In genomic region chr11:70206226-70206785, GRCh38 we compare ENCODE assay signal across 16 cellular contexts. TPM values are rescaled to one million over a fixed set of nuclear protein-coding genes. Genes with fewer than 3 reads are reported as not detected.
DNase-seq lines count a peak whose midpoint lies in the region; ATAC-seq and TF ChIP-seq lines count a peak whose summit lies in the region.
"Had no signal": no experiment of that assay in that cellular context is flagged by ENCODE, and none has a peak within 500 bp of the region (broad histone marks: within the 10 kb centered on the region; RNA-seq: fewer than 3 reads in every experiment).

No MANE protein-coding gene starts in this region.

- H3T11ph ChIP-seq in H9 (ENCODE audit: low read length), result no peak overlapping the region

- H4K20me1 ChIP-seq in H9 (ENCODE audit: control insufficient read depth, insufficient read depth, insufficient read length), result peaks cover 3% of the 10 kb centered on the region

- H3K27me3 Mint-ChIP-seq in CD8-positive, alpha-beta T cell (ENCODE audit: low read depth), result no peaks in the 10 kb centered on the region
- no peaks in the 10 kb centered on the region for H3K27me3 Mint-ChIP-seq in H9 (ENCODE audit: low read depth)
- no peaks in the 10 kb centered on the region for H3K27me3 Mint-ChIP-seq in activated naive CD8-positive, alpha-beta T cell treated with anti-CD3 and anti-CD28 coated beads, Interleukin-2, amount 50 U/mL, for 24 hours
- H3K27me3 Mint-ChIP-seq in natural killer cell treated with Interleukin-12 subunit alpha and Interleukin-12 subunit beta and Interleukin-15 and Interleukin-18, amount 100 ng/mL, for 72 hours, result no peaks in the 10 kb centered on the region

- no peak overlapping the region for H2AK5ac ChIP-seq in H9 (ENCODE audit: insufficient read length, low read length)

- H3K27me3 ChIP-seq in CD8-positive, alpha-beta T cell (ENCODE audit: insufficient read depth, low read length), result no peaks in the 10 kb centered on the region
- H3K27me3 ChIP-seq in H9 (ENCODE audit: insufficient read depth, low read length), result no peaks in the 10 kb centered on the region
- H3K27me3 ChIP-seq: BLaER1, right atrium auricular region had no signal

- no peak overlapping the region for H3K4ac ChIP-seq in H9 (ENCODE audit: low read depth, low read length)

- H2BK120ac ChIP-seq in H9 (ENCODE audit: low read depth, low read length, poor library complexity, severe bottlenecking), result no peak overlapping the region

- POLR2A ChIA-PET in CD8-positive, alpha-beta T cell (lab: Charles Lee), result no interaction called here

- H3K4me3 ChIP-seq in CD8-positive, alpha-beta T cell (ENCODE audit: low read depth, low read length), result no peak overlapping the region
- H3K4me3 ChIP-seq: BLaER1, gastroesophageal sphincter, GM23248, lung, right atrium auricular region, thoracic aorta had no signal

- no peak overlapping the region for H2BK15ac ChIP-seq in H9 (ENCODE audit: low read depth, low read length)

- peaks cover 63% of the 10 kb centered on the region for H3K4me1 Mint-ChIP-seq in CD8-positive, alpha-beta T cell (ENCODE audit: low read depth)
- peaks cover 37 to 42% of the 10 kb centered on the region in 2 experiments for H3K4me1 Mint-ChIP-seq in H9
- peaks cover 54% of the 10 kb centered on the region for H3K4me1 Mint-ChIP-seq in activated naive CD8-positive, alpha-beta T cell treated with anti-CD3 and anti-CD28 coated beads, Interleukin-2, amount 50 U/mL, for 24 hours
- H3K4me1 Mint-ChIP-seq in natural killer cell treated with Interleukin-12 subunit alpha and Interleukin-12 subunit beta and Interleukin-15 and Interleukin-18, amount 100 ng/mL, for 72 hours (ENCODE audit: low read depth in 2 of 2), result peaks cover 48 to 52% of the 10 kb centered on the region in 2 donors

- no CpG with 5 or more reads among the region's 17 CpGs for WGBS in H9 (ENCODE audit: extremely low coverage, insufficient read length, low lambda C conversion rate)

- H3K9me3 ChIP-seq in CD8-positive, alpha-beta T cell (ENCODE audit: low read length), result no peaks in the 10 kb centered on the region
- H3K9me3 ChIP-seq in H9 (ENCODE audit: control insufficient read depth, low read depth, low read length), result no peaks in the 10 kb centered on the region
- H3K9me3 ChIP-seq: BLaER1, gastroesophageal sphincter, right atrium auricular region, thoracic aorta had no signal

- DNase-seq in CD8-positive, alpha-beta T cell, result no peak
- no peak for DNase-seq in H9
- no peak for DNase-seq in activated naive CD8-positive, alpha-beta T cell treated with anti-CD3 and anti-CD28 coated beads, Interleukin-2, amount 50 U/mL, for 24 hours
- DNase-seq in natural killer cell treated with Interleukin-12 subunit alpha and Interleukin-12 subunit beta and Interleukin-15 and Interleukin-18, amount 100 ng/mL, for 72 hours (ENCODE audit: low spot score), result no peak
- DNase-seq in SKM-1 (lab: John Stamatoyannopoulos, UW; ENCODE audit: unreplicated experiment), result no peak
- DNase-seq in SW480 (ENCODE audit: low spot score), result no peak
- DNase-seq in DMS114 treated with DMSO at 0.1 percent for 48 hours (lab: John Stamatoyannopoulos, UW; ENCODE audit: unreplicated experiment), result no peak
- DNase-seq: GM23248, MV-4-11, NCI-H2081 treated with DMSO at 0.1 percent for 48 hours, WERI-Rb-1 had no signal

- CTCF ChIA-PET in CD8-positive, alpha-beta T cell (lab: Charles Lee), result interaction anchor here (0.9 to 2.2 kb wide), 3 partner anchors 9 to 10 kb away, joined by 3 to 11 read pairs (median 8); no protein-coding TSS in a partner anchor

- H3K36me3 Mint-ChIP-seq in CD8-positive, alpha-beta T cell, result peaks cover 64% of the 10 kb centered on the region
- H3K36me3 Mint-ChIP-seq in H9 (ENCODE audit: insufficient read depth in 1 of 3, low read depth in 3 of 3), result peaks cover 27 to 53% (median 47%) of the 10 kb centered on the region in 3 experiments
- peaks cover 47% of the 10 kb centered on the region for H3K36me3 Mint-ChIP-seq in activated naive CD8-positive, alpha-beta T cell treated with anti-CD3 and anti-CD28 coated beads, Interleukin-2, amount 50 U/mL, for 24 hours (ENCODE audit: low read depth)
- peaks cover 21% of the 10 kb centered on the region for H3K36me3 Mint-ChIP-seq in natural killer cell treated with Interleukin-12 subunit alpha and Interleukin-12 subunit beta and Interleukin-15 and Interleukin-18, amount 100 ng/mL, for 72 hours

- no peak overlapping the region for H3K9ac ChIP-seq in H9 (ENCODE audit: extremely low read depth, insufficient read length, low read length)
- H3K9ac ChIP-seq: BLaER1, GM23248 had no signal

- H4K5ac ChIP-seq in H9 (ENCODE audit: insufficient read length, low read depth, low read length), result no peak overlapping the region

- H3K23me2 ChIP-seq in H9 (ENCODE audit: insufficient read length, low read depth, low read length, poor library complexity, severe bottlenecking), result peaks cover 14% of the 10 kb centered on the region

- no peak overlapping the region for H2BK5ac ChIP-seq in H9 (ENCODE audit: insufficient read length, low read length)

- no peak overlapping the region for H3K27ac ChIP-seq in CD8-positive, alpha-beta T cell (ENCODE audit: low read depth, low read length)
- no peak overlapping the region for H3K27ac ChIP-seq in H9 (ENCODE audit: insufficient read length, low read depth, low read length)
- H3K27ac ChIP-seq: BLaER1, gastroesophageal sphincter, GM23248, right atrium auricular region, thoracic aorta, WERI-Rb-1 had no signal

- intact Hi-C loops in CD8-positive, alpha-beta T cell (cut with DNase I, micrococcal nuclease), result loop anchor here in 1 of 2 experiments (10.0 kb wide), 1 partner anchor 1152 kb away; no protein-coding TSS in a partner anchor

- no peak overlapping the region for H2BK12ac ChIP-seq in H9 (ENCODE audit: insufficient read length, low read depth, low read length)

- H3K4me2 ChIP-seq in H9 (ENCODE audit: insufficient read depth, insufficient read length, low read length), result no peak overlapping the region

- H3K79me2 ChIP-seq in H9 (ENCODE audit: insufficient read depth, low read length), result peaks cover 17% of the 10 kb centered on the region

- no peak overlapping the region for H3K18ac ChIP-seq in H9 (ENCODE audit: insufficient read length, low read depth, low read length)

- peaks cover 34% of the 10 kb centered on the region for H3K4me1 ChIP-seq in CD8-positive, alpha-beta T cell (ENCODE audit: insufficient read depth, low read length)
- peaks cover 3% of the 10 kb centered on the region; the same call in 1 of the 2 replicates for H3K4me1 ChIP-seq in H9 (ENCODE audit: insufficient read depth, low read length)

- no peak overlapping the region for H3K56ac ChIP-seq in H9 (ENCODE audit: insufficient read length, low read depth, low read length)

- ATAC-seq in CD8-positive, alpha-beta T cell, result no peak
- ATAC-seq in activated naive CD8-positive, alpha-beta T cell treated with anti-CD3 and anti-CD28 coated beads, Interleukin-2, amount 50 U/mL, for 24 hours, result no peak
- no peak for ATAC-seq in natural killer cell treated with Interleukin-12 subunit alpha and Interleukin-12 subunit beta and Interleukin-15 and Interleukin-18, amount 100 ng/mL, for 72 hours
- ATAC-seq: gastroesophageal sphincter had no signal

- peaks cover 9% of the 10 kb centered on the region for H3K79me1 ChIP-seq in H9 (ENCODE audit: insufficient read depth, low read depth, low read length, poor library complexity, severe bottlenecking)

- H4K91ac ChIP-seq in H9 (ENCODE audit: insufficient read length, low read depth, low read length), result no peak overlapping the region

- H2BK20ac ChIP-seq in H9 (ENCODE audit: low read depth, low read length, poor library complexity, severe bottlenecking), result no peak overlapping the region

- H4K8ac ChIP-seq in H9 (replicated peaks; ENCODE audit: insufficient read length, low read depth, low read length), result no peak overlapping the region

- H3K4me3 Mint-ChIP-seq in CD8-positive, alpha-beta T cell, result no peak overlapping the region
- H3K4me3 Mint-ChIP-seq in H9, result no peak overlapping the region
- peak overlapping the region; percentile 90 for H3K4me3 Mint-ChIP-seq in activated naive CD8-positive, alpha-beta T cell treated with anti-CD3 and anti-CD28 coated beads, Interleukin-2, amount 50 U/mL, for 24 hours
- H3K4me3 Mint-ChIP-seq in natural killer cell treated with Interleukin-12 subunit alpha and Interleukin-12 subunit beta and Interleukin-15 and Interleukin-18, amount 100 ng/mL, for 72 hours, result no peak overlapping the region

- no peaks in the 10 kb centered on the region for H3K9me3 Mint-ChIP-seq in CD8-positive, alpha-beta T cell
- H3K9me3 Mint-ChIP-seq in H9, result no peaks in the 10 kb centered on the region
- H3K9me3 Mint-ChIP-seq in activated naive CD8-positive, alpha-beta T cell treated with anti-CD3 and anti-CD28 coated beads, Interleukin-2, amount 50 U/mL, for 24 hours, result no peaks in the 10 kb centered on the region
- H3K9me3 Mint-ChIP-seq in natural killer cell treated with Interleukin-12 subunit alpha and Interleukin-12 subunit beta and Interleukin-15 and Interleukin-18, amount 100 ng/mL, for 72 hours, result no peaks in the 10 kb centered on the region

- no peak overlapping the region for H3K14ac ChIP-seq in H9 (ENCODE audit: insufficient read depth, low read length)

- H3K23ac ChIP-seq in H9 (ENCODE audit: insufficient read length, low read depth, low read length), result no peak overlapping the region

- H3K27ac Mint-ChIP-seq in CD8-positive, alpha-beta T cell, result peak overlapping the region; percentile 98
- H3K27ac Mint-ChIP-seq in H9, result peak overlapping the region in 2 of 3 experiments; percentile 42 to 61; a peak in 4 of 7 replicates
- H3K27ac Mint-ChIP-seq in activated naive CD8-positive, alpha-beta T cell treated with anti-CD3 and anti-CD28 coated beads, Interleukin-2, amount 50 U/mL, for 24 hours, result peak overlapping the region; percentile 80
- H3K27ac Mint-ChIP-seq in natural killer cell treated with Interleukin-12 subunit alpha and Interleukin-12 subunit beta and Interleukin-15 and Interleukin-18, amount 100 ng/mL, for 72 hours, result peak overlapping the region; percentile 98

- no peak for TF ChIP-seq CTCF in CD8-positive, alpha-beta T cell (IDR thresholded peaks at IDR 0.05)
- no peak for TF ChIP-seq CTCF in H9 (conservative IDR thresholded peaks at IDR 0.05)

- peaks cover 10% of the 10 kb centered on the region for H3K36me3 ChIP-seq in CD8-positive, alpha-beta T cell (ENCODE audit: insufficient read depth, low read length)

- H2AFZ ChIP-seq in H9 (ENCODE audit: low read length), result no peak overlapping the region
- H2AFZ ChIP-seq: GM23248 had no signal

RNA-seq across cellular contexts. Expression of gene FADD, which starts 3.2 kb away (rescaled TPM):
- total RNA-seq in CD8-positive, alpha-beta T cell, result 10 to 100 TPM; 10.5 to 11.0 TPM
- 51.1 and 52.2 TPM in 2 replicates for total RNA-seq in H9 (2021)
- total RNA-seq in natural killer cell treated with Interleukin-12 subunit alpha and Interleukin-12 subunit beta and Interleukin-15 and Interleukin-18, amount 100 ng/mL, for 72 hours, result 10 to 100 TPM; 30.9 to 32.3 TPM
